ENCODE assay signal across 26 cellular contexts in the genomic region with DNA sequence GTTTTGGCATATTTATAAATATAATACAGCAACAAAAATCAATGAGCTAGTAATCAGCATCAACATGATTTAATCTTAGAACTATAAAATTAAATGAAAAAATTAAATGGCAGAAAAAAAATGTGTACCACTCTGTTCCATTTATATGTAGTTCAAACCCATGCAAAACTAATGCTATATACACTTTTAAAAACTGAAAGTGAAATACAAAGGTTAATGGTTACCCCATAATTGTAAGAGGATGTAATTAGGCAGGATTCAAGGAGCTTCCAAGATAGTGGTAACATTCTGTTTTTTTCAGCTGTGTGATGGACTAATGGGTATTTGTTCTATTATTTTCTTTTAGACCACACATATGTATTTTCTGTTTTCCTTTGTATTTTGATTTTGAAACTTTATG.
DNase-seq lines count a peak whose midpoint lies in the region; ATAC-seq and TF ChIP-seq lines count a peak whose summit lies in the region.
"Had no signal": no experiment of that assay in that cellular context is flagged by ENCODE, and none has a peak within 500 bp of the region (broad histone marks: within the 10 kb centered on the region; RNA-seq: fewer than 3 reads in every experiment).

No MANE protein-coding gene starts in this region.

- H3K27ac ChIP-seq in H9 (ENCODE audit: insufficient read length, low read depth, low read length) = no peak overlapping the region
- H3K27ac ChIP-seq: BLaER1 treated with 17β-estradiol and CSF1 and Interleukin-3, amounts not matched to agents 10 nM and 100 nM; left lung; prostate gland; thoracic aorta; uterus had no signal

- H3K36me3 Mint-ChIP-seq in natural killer cell treated with Interleukin-12 subunit alpha and Interleukin-12 subunit beta and Interleukin-15 and Interleukin-18, amount 100 ng/mL, for 72 hours = peaks cover 38% of the 10 kb centered on the region
- peaks cover 49% of the 10 kb centered on the region for H3K36me3 Mint-ChIP-seq in activated naive CD4-positive, alpha-beta T cell treated with anti-CD3 and anti-CD28 coated beads, Interleukin-2, amount 10 ng/mL, durations not matched to agents 7 days and 5 days
- H3K36me3 Mint-ChIP-seq in H9 (ENCODE audit: insufficient read depth in 1 of 3, low read depth in 3 of 3) = peaks cover 9 to 46% (median 42%) of the 10 kb centered on the region in 3 experiments

- no peak overlapping the region for H3K4ac ChIP-seq in H9 (ENCODE audit: low read depth, low read length)

- H3K14ac ChIP-seq in H9 (ENCODE audit: insufficient read depth, low read length) = no peak overlapping the region

- no peaks in the 10 kb centered on the region for H3K27me3 ChIP-seq in H9 (ENCODE audit: insufficient read depth, low read length)
- H3K27me3 ChIP-seq: BLaER1 treated with 17β-estradiol and CSF1 and Interleukin-3, amounts not matched to agents 10 nM and 100 nM; body of pancreas; left lung; uterus had no signal

- H3K18ac ChIP-seq in H9 (ENCODE audit: insufficient read length, low read depth, low read length) = no peak overlapping the region

- CTCF ChIA-PET in activated naive CD4-positive, alpha-beta T cell treated with anti-CD3 and anti-CD28 coated beads, Interleukin-2, amount 10 ng/mL, durations not matched to agents 7 days and 5 days (lab: Charles Lee) = interaction anchor here (0.9 kb wide), 1 partner anchor 21 kb away, joined by 3 read pairs; no protein-coding TSS in a partner anchor

- no peak overlapping the region for H2BK15ac ChIP-seq in H9 (ENCODE audit: low read depth, low read length)

- no peak overlapping the region for H2BK20ac ChIP-seq in H9 (ENCODE audit: low read depth, low read length, poor library complexity, severe bottlenecking)

- no peak overlapping the region for H3K23ac ChIP-seq in H9 (ENCODE audit: insufficient read length, low read depth, low read length)

- H2AFZ ChIP-seq in H9 (ENCODE audit: low read length) = no peak overlapping the region

- no peak overlapping the region for H4K8ac ChIP-seq in H9 (replicated peaks; ENCODE audit: insufficient read length, low read depth, low read length)

- no peaks in the 10 kb centered on the region; the same call in 1 of the 2 replicates for H3K4me1 ChIP-seq in H9 (ENCODE audit: insufficient read depth, low read length)
- H3K4me1 ChIP-seq: BLaER1 treated with 17β-estradiol and CSF1 and Interleukin-3, amounts not matched to agents 10 nM and 100 nM; Caco-2; left lung; prostate gland; uterus had no signal

- no peak overlapping the region for H2BK5ac ChIP-seq in H9 (ENCODE audit: insufficient read length, low read length)

- no peaks in the 10 kb centered on the region for H3K79me2 ChIP-seq in H9 (ENCODE audit: insufficient read depth, low read length)

- no peak overlapping the region for H3T11ph ChIP-seq in H9 (ENCODE audit: low read length)

- H4K91ac ChIP-seq in H9 (ENCODE audit: insufficient read length, low read depth, low read length) = no peak overlapping the region

- H3K9me3 Mint-ChIP-seq in natural killer cell treated with Interleukin-12 subunit alpha and Interleukin-12 subunit beta and Interleukin-15 and Interleukin-18, amount 100 ng/mL, for 72 hours = no peaks in the 10 kb centered on the region
- H3K9me3 Mint-ChIP-seq in activated naive CD4-positive, alpha-beta T cell treated with anti-CD3 and anti-CD28 coated beads, Interleukin-2, amount 10 ng/mL, durations not matched to agents 7 days and 5 days = no peaks in the 10 kb centered on the region
- no peaks in the 10 kb centered on the region for H3K9me3 Mint-ChIP-seq in H9

- H2BK120ac ChIP-seq in H9 (ENCODE audit: low read depth, low read length, poor library complexity, severe bottlenecking) = no peak overlapping the region

- no peaks in the 10 kb centered on the region for H3K27me3 Mint-ChIP-seq in natural killer cell treated with Interleukin-12 subunit alpha and Interleukin-12 subunit beta and Interleukin-15 and Interleukin-18, amount 100 ng/mL, for 72 hours
- H3K27me3 Mint-ChIP-seq in activated naive CD4-positive, alpha-beta T cell treated with anti-CD3 and anti-CD28 coated beads, Interleukin-2, amount 10 ng/mL, durations not matched to agents 7 days and 5 days = no peaks in the 10 kb centered on the region
- H3K27me3 Mint-ChIP-seq in H9 (ENCODE audit: low read depth) = no peaks in the 10 kb centered on the region

- ATAC-seq in GM18873 (IDR thresholded peaks at IDR 0.05; ENCODE audit: low FRiP score, unreplicated experiment) = peak; percentile 45
- ATAC-seq in GM21423 (IDR thresholded peaks at IDR 0.05; ENCODE audit: unreplicated experiment) = peak; percentile 75
- peak; percentile 78 for ATAC-seq in HG03354 (IDR thresholded peaks at IDR 0.05; ENCODE audit: poor library complexity, severe bottlenecking, unreplicated experiment)
- ATAC-seq in natural killer cell treated with Interleukin-12 subunit alpha and Interleukin-12 subunit beta and Interleukin-15 and Interleukin-18, amount 100 ng/mL, for 72 hours = no peak
- ATAC-seq in stimulated activated naive CD8-positive, alpha-beta T cell treated with anti-CD3 and anti-CD28 coated beads, Interleukin-15, Interleukin-2, amounts not matched to agents 100 U/mL and 50 U/mL, for 24 hours = no peak
- ATAC-seq: body of pancreas, left lung had no signal

- no peak overlapping the region for H3K4me3 Mint-ChIP-seq in natural killer cell treated with Interleukin-12 subunit alpha and Interleukin-12 subunit beta and Interleukin-15 and Interleukin-18, amount 100 ng/mL, for 72 hours
- no peak overlapping the region for H3K4me3 Mint-ChIP-seq in activated naive CD4-positive, alpha-beta T cell treated with anti-CD3 and anti-CD28 coated beads, Interleukin-2, amount 10 ng/mL, durations not matched to agents 7 days and 5 days
- no peak overlapping the region for H3K4me3 Mint-ChIP-seq in H9

- no peak for TF ChIP-seq CTCF in H9 (conservative IDR thresholded peaks at IDR 0.05)

- no peaks in the 10 kb centered on the region for H3K79me1 ChIP-seq in H9 (ENCODE audit: insufficient read depth, low read depth, low read length, poor library complexity, severe bottlenecking)

- no peak overlapping the region for H3K56ac ChIP-seq in H9 (ENCODE audit: insufficient read length, low read depth, low read length)

- no peak overlapping the region for H2BK12ac ChIP-seq in H9 (ENCODE audit: insufficient read length, low read depth, low read length)

- no peaks in the 10 kb centered on the region for H3K9me3 ChIP-seq in H9 (ENCODE audit: control insufficient read depth, low read depth, low read length)
- H3K9me3 ChIP-seq: BLaER1 treated with 17β-estradiol and CSF1 and Interleukin-3, amounts not matched to agents 10 nM and 100 nM; body of pancreas; Caco-2; left lung; prostate gland; thoracic aorta; uterus had no signal

- H3K23me2 ChIP-seq in H9 (ENCODE audit: insufficient read length, low read depth, low read length, poor library complexity, severe bottlenecking) = no peaks in the 10 kb centered on the region

- H3K9ac ChIP-seq in H9 (ENCODE audit: extremely low read depth, insufficient read length, low read length) = no peak overlapping the region
- H3K9ac ChIP-seq: BLaER1 treated with 17β-estradiol and CSF1 and Interleukin-3, amounts not matched to agents 10 nM and 100 nM had no signal

- peak overlapping the region; percentile 20 to 30 for H3K27ac Mint-ChIP-seq in natural killer cell treated with Interleukin-12 subunit alpha and Interleukin-12 subunit beta and Interleukin-15 and Interleukin-18, amount 100 ng/mL, for 72 hours
- no peak overlapping the region for H3K27ac Mint-ChIP-seq in activated naive CD4-positive, alpha-beta T cell treated with anti-CD3 and anti-CD28 coated beads, Interleukin-2, amount 10 ng/mL, durations not matched to agents 7 days and 5 days
- H3K27ac Mint-ChIP-seq in H9 = peak overlapping the region in 1 of 3 experiments; percentile 5; a peak in 1 of 7 replicates

- no peak overlapping the region for H4K5ac ChIP-seq in H9 (ENCODE audit: insufficient read length, low read depth, low read length)

- no peaks in the 10 kb centered on the region for H4K20me1 ChIP-seq in H9 (ENCODE audit: control insufficient read depth, insufficient read depth, insufficient read length)
- H4K20me1 ChIP-seq: BLaER1 treated with 17β-estradiol and CSF1 and Interleukin-3, amounts not matched to agents 10 nM and 100 nM had no signal

- no peak overlapping the region for H3K4me2 ChIP-seq in H9 (ENCODE audit: insufficient read depth, insufficient read length, low read length)
- H3K4me2 ChIP-seq: BLaER1 treated with 17β-estradiol and CSF1 and Interleukin-3, amounts not matched to agents 10 nM and 100 nM had no signal

- no peak for DNase-seq in natural killer cell treated with Interleukin-12 subunit alpha and Interleukin-12 subunit beta and Interleukin-15 and Interleukin-18, amount 100 ng/mL, for 72 hours (ENCODE audit: low spot score)
- no peak for DNase-seq in stimulated activated naive CD8-positive, alpha-beta T cell treated with anti-CD3 and anti-CD28 coated beads, Interleukin-15, Interleukin-2, amounts not matched to agents 100 U/mL and 50 U/mL, for 24 hours
- no peak for DNase-seq in activated naive CD4-positive, alpha-beta T cell treated with anti-CD3 and anti-CD28 coated beads, Interleukin-2, amount 10 ng/mL, durations not matched to agents 7 days and 5 days
- DNase-seq in MV-4-11 (lab: John Stamatoyannopoulos, UW) (no peak), H9 (no peak)
- DNase-seq: activated CD8-positive, alpha-beta memory T cell treated with anti-CD3 and anti-CD28 coated beads for 24 hours; activated gamma-delta T cell treated with Interleukin-2 at 50 U/mL for 16 hours; body of pancreas; Caco-2; DND-41; GOT3; IMR-90; left lung; mesenchymal stem cell; NCI-H1048; NCI-H1694 treated with DMSO at 0.1 percent for 48 hours; NCI-H524; Right ventricle myocardium superior; stimulated activated naive CD4-positive, alpha-beta T cell; uterus had no signal

- H2AK5ac ChIP-seq in H9 (ENCODE audit: insufficient read length, low read length) = no peak overlapping the region

- H3K4me1 Mint-ChIP-seq in natural killer cell treated with Interleukin-12 subunit alpha and Interleukin-12 subunit beta and Interleukin-15 and Interleukin-18, amount 100 ng/mL, for 72 hours (ENCODE audit: low read depth in 2 of 2) = peaks cover 33 to 38% of the 10 kb centered on the region in 2 donors
- no peaks in the 10 kb centered on the region for H3K4me1 Mint-ChIP-seq in activated naive CD4-positive, alpha-beta T cell treated with anti-CD3 and anti-CD28 coated beads, Interleukin-2, amount 10 ng/mL, durations not matched to agents 7 days and 5 days
- peaks cover 36 to 41% of the 10 kb centered on the region in 2 experiments for H3K4me1 Mint-ChIP-seq in H9

Comparison
In these comparisons a context has a peak if more than half of its experiments do, and no peak if none do; other contexts are left out.
1. ATAC-seq: peak in GM18873 (single experiment), GM21423 (single experiment) and HG03354 (single experiment); none in natural killer cell treated with Interleukin-12 subunit alpha and Interleukin-12 subunit beta and Interleukin-15 and Interleukin-18, amount 100 ng/mL, for 72 hours (0 of 2) and stimulated activated naive CD8-positive, alpha-beta T cell treated with anti-CD3 and anti-CD28 coated beads, Interleukin-15, Interleukin-2, amounts not matched to agents 100 U/mL and 50 U/mL, for 24 hours (single experiment).